ENCODE assay signal across 8 cellular contexts in the genomic region with DNA sequence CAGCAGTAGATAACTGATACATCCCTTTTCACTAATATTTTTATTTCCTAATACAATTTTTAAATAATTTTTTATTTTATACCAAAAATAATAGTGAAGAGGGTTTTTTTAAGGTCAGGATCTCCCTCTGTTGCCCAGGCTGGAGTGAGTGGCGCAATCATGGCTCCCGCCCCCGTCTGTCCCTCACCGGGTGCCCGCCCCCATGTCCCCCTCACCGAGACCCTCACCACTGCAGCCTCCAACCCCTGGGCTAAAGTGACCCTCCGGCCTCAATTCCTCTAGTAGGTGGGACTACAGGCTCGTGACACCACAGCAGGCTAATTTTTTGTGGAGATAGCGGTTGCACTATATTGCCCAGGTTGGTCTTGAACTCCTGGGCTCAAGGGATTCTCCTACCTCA. TPM values are rescaled to one million over a fixed set of nuclear protein-coding genes. Genes with fewer than 3 reads are reported as not detected.
DNase-seq lines count a peak whose midpoint lies in the region; ATAC-seq lines count a peak whose summit lies in the region.

No MANE protein-coding gene starts in this region.

- H3K4me3 Mint-ChIP-seq in activated naive CD8-positive, alpha-beta T cell treated with anti-CD3 and anti-CD28 coated beads, Interleukin-2, amount 50 U/mL, for 24 hours: peak overlapping the region; percentile 91
- H3K4me3 Mint-ChIP-seq in immature natural killer cell: peak overlapping the region; percentile 82 to 96 (median 87)
- peak overlapping the region; percentile 88 for H3K4me3 Mint-ChIP-seq in stimulated activated memory B cell treated with anti-CD40 and anti-IgM and Interleukin-4, amounts not matched to agents 10 μg/mL and 1 μg/mL and 100 μg/mL, for 72 hours

- ATAC-seq in HG02973 (IDR thresholded peaks at IDR 0.05; ENCODE audit: unreplicated experiment) (peak; percentile 8), GM18868 (IDR thresholded peaks at IDR 0.05; ENCODE audit: unreplicated experiment) (no peak), HG02840 (IDR thresholded peaks at IDR 0.05; ENCODE audit: low FRiP score, unreplicated experiment) (no peak), HG03442 (IDR thresholded peaks at IDR 0.05; ENCODE audit: unreplicated experiment) (no peak)
- ATAC-seq in activated naive CD8-positive, alpha-beta T cell treated with anti-CD3 and anti-CD28 coated beads, Interleukin-2, amount 50 U/mL, for 24 hours: no peak
- ATAC-seq in stimulated activated memory B cell treated with anti-CD40 and anti-IgM and Interleukin-4, amounts not matched to agents 10 μg/mL and 1 μg/mL and 100 μg/mL, for 72 hours: no peak

- no peaks in the 10 kb centered on the region for H3K36me3 Mint-ChIP-seq in activated naive CD8-positive, alpha-beta T cell treated with anti-CD3 and anti-CD28 coated beads, Interleukin-2, amount 50 U/mL, for 24 hours (ENCODE audit: low read depth)
- H3K36me3 Mint-ChIP-seq in immature natural killer cell: no peaks in the 10 kb centered on the region
- H3K36me3 Mint-ChIP-seq in stimulated activated memory B cell treated with anti-CD40 and anti-IgM and Interleukin-4, amounts not matched to agents 10 μg/mL and 1 μg/mL and 100 μg/mL, for 72 hours: no peaks in the 10 kb centered on the region

- DNase-seq in activated naive CD8-positive, alpha-beta T cell treated with anti-CD3 and anti-CD28 coated beads, Interleukin-2, amount 50 U/mL, for 24 hours: no peak
- DNase-seq in immature natural killer cell: no peak
- no peak for DNase-seq in stimulated activated CD4-positive, alpha-beta T cell treated with anti-CD3 and anti-CD28 coated beads, Interleukin-15, amount 100 ng/mL, for 24 hours

- no peaks in the 10 kb centered on the region for H3K9me3 Mint-ChIP-seq in activated naive CD8-positive, alpha-beta T cell treated with anti-CD3 and anti-CD28 coated beads, Interleukin-2, amount 50 U/mL, for 24 hours
- no peaks in the 10 kb centered on the region for H3K9me3 Mint-ChIP-seq in immature natural killer cell
- no peaks in the 10 kb centered on the region for H3K9me3 Mint-ChIP-seq in stimulated activated memory B cell treated with anti-CD40 and anti-IgM and Interleukin-4, amounts not matched to agents 10 μg/mL and 1 μg/mL and 100 μg/mL, for 72 hours

- H3K27ac Mint-ChIP-seq in activated naive CD8-positive, alpha-beta T cell treated with anti-CD3 and anti-CD28 coated beads, Interleukin-2, amount 50 U/mL, for 24 hours: peak overlapping the region; percentile 79
- H3K27ac Mint-ChIP-seq in immature natural killer cell: peak overlapping the region; percentile 85 to 99 (median 98)
- H3K27ac Mint-ChIP-seq in stimulated activated memory B cell treated with anti-CD40 and anti-IgM and Interleukin-4, amounts not matched to agents 10 μg/mL and 1 μg/mL and 100 μg/mL, for 72 hours: peak overlapping the region; percentile 97

- no peaks in the 10 kb centered on the region for H3K27me3 Mint-ChIP-seq in activated naive CD8-positive, alpha-beta T cell treated with anti-CD3 and anti-CD28 coated beads, Interleukin-2, amount 50 U/mL, for 24 hours
- peaks cover under 1 to 9% (median 5%) of the 10 kb centered on the region in 3 donors for H3K27me3 Mint-ChIP-seq in immature natural killer cell (ENCODE audit: low read depth in 3 of 3)
- no peaks in the 10 kb centered on the region for H3K27me3 Mint-ChIP-seq in stimulated activated memory B cell treated with anti-CD40 and anti-IgM and Interleukin-4, amounts not matched to agents 10 μg/mL and 1 μg/mL and 100 μg/mL, for 72 hours

- peaks cover 37% of the 10 kb centered on the region for H3K4me1 Mint-ChIP-seq in activated naive CD8-positive, alpha-beta T cell treated with anti-CD3 and anti-CD28 coated beads, Interleukin-2, amount 50 U/mL, for 24 hours
- H3K4me1 Mint-ChIP-seq in immature natural killer cell: peaks cover 24 to 30% of the 10 kb centered on the region in 2 donors
- peaks cover 31% of the 10 kb centered on the region for H3K4me1 Mint-ChIP-seq in stimulated activated memory B cell treated with anti-CD40 and anti-IgM and Interleukin-4, amounts not matched to agents 10 μg/mL and 1 μg/mL and 100 μg/mL, for 72 hours

RNA-seq across cellular contexts. Expression of a gene that starts 17.8 kb away (rescaled TPM):
- 1 to 10 TPM; 4.5 to 7.4 (median 6.1) TPM for polyA plus RNA-seq in immature natural killer cell

RNA-seq across cellular contexts. Expression of a gene that starts 32.5 kb away (rescaled TPM):
- 10 to 100 TPM; 12.2 to 17.2 (median 14.2) TPM for polyA plus RNA-seq in immature natural killer cell

RNA-seq across cellular contexts. Expression of a gene that starts 41.4 kb away (rescaled TPM):
- polyA plus RNA-seq in immature natural killer cell: 1,000 to 10,000 TPM in 1 of 3 donors, 100 to 1,000 TPM in 2; 610 to 1,222 (median 775) TPM

RNA-seq across cellular contexts. Expression of a gene that starts 48.8 kb away (rescaled TPM):
- polyA plus RNA-seq in immature natural killer cell: 100 to 1,000 TPM; 143 to 227 (median 183) TPM
